In the genomic region with DNA sequence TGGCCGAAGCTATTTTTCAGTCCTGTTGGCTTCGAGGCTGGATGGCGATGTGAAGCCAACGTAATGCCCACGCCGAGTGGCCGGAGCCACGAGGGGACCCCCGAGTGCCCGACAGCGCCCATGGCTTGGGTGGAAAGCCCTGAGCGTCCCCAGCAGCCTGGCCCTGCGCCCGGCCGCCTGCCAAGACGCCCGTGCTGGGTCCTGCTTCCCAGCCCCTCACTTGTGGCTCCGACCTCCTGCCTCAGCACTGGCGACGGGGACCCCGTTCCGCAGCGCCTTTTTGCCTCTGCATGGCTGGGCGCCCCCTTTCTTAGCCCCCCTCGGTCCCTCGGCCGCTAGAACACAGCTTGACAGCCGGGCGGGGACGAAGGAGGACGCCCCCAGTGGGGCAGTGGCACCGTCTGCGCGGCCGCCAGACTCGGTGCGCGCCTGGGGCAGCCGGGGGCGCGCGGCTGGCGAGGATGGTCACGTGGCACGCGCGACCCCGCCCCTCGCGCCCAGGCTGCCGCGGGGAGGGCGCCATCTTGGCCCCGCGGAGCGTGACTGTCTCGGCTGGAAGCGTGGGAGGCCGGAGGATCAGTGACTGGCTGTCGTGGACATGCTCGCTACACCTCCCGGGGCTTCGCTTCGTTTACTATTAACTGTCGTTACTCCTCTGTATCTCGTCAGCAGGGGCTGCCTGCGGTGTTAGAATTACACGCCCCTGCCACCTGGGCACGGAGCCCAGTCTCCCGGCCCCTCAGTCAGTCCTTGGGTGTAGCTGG, we compare ENCODE assay signal across 1 cellular context.
A peak's percentile ranks its signal among the peaks of the same experiment; 100 is the strongest.
TF ChIP-seq lines count a peak whose summit lies in the region.

No MANE protein-coding gene starts in this region.

TF ChIP-seq in H1, 55 proteins besides CTCF, POLR2A, EP300 and RAD21 (continued from another document):
- TF ChIP-seq, protein P1, sequence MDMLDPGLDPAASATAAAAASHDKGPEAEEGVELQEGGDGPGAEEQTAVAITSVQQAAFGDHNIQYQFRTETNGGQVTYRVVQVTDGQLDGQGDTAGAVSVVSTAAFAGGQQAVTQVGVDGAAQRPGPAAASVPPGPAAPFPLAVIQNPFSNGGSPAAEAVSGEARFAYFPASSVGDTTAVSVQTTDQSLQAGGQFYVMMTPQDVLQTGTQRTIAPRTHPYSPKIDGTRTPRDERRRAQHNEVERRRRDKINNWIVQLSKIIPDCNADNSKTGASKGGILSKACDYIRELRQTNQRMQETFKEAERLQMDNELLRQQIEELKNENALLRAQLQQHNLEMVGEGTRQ (IDR thresholded peaks at IDR 0.05; ENCODE audit: low read length) = peak; percentile 92
- TF ChIP-seq ZNF274 (IDR thresholded peaks at IDR 0.05; ENCODE audit: borderline replicate concordance, extremely low read depth, low read length) (no peak), JUND (IDR thresholded peaks at IDR 0.05; ENCODE audit: low read length) (no peak), POLR2AphosphoS5 (IDR thresholded peaks at IDR 0.05; ENCODE audit: low read depth, low read length) (peak; percentile 68; the same call in 1 of the 2 replicates), JUN (IDR thresholded peaks at IDR 0.05; ENCODE audit: low read depth, low read length) (no peak), NRF1 (IDR thresholded peaks at IDR 0.05; ENCODE audit: low read depth, low read length) (no peak), RNF2 (IDR thresholded peaks at IDR 0.05; ENCODE audit: borderline replicate concordance, low read depth, low read length, missing control alignments, poor library complexity, severe bottlenecking) (no peak), KDM1A (IDR thresholded peaks at IDR 0.05; ENCODE audit: borderline replicate concordance, low read length) (no peak), TCF12 (IDR thresholded peaks at IDR 0.05; ENCODE audit: low read depth, low read length) (no peak), CBX5 (IDR thresholded peaks at IDR 0.05; ENCODE audit: low read depth, low read length) (no peak), CREB1 (IDR thresholded peaks at IDR 0.05) (no peak), POU5F1 (IDR thresholded peaks at IDR 0.05; ENCODE audit: low read depth, low read length) (no peak), SP4 (IDR thresholded peaks at IDR 0.05; ENCODE audit: low read length) (no peak), SIRT6 (IDR thresholded peaks at IDR 0.05; ENCODE audit: low read length) (no peak), RXRA (IDR thresholded peaks at IDR 0.05; ENCODE audit: insufficient read depth, low read depth, low read length) (no peak), GABPA (IDR thresholded peaks at IDR 0.05; ENCODE audit: borderline replicate concordance, insufficient read depth, low read length) (no peak), RFX5 (IDR thresholded peaks at IDR 0.05; ENCODE audit: borderline replicate concordance, low read depth, low read length) (no peak), TAF7 (optimal IDR thresholded peaks at IDR 0.05; ENCODE audit: borderline replicate concordance, low read depth, low read length) (peak; percentile 88), EGR1 (IDR thresholded peaks at IDR 0.05; ENCODE audit: borderline replicate concordance, low read depth, low read length) (no peak), NANOG (IDR thresholded peaks at IDR 0.05; ENCODE audit: insufficient read depth, low read depth, low read length, poor library complexity, severe bottlenecking) (no peak), YY1 (IDR thresholded peaks at IDR 0.05; ENCODE audit: low read depth, low read length) (peak; percentile 94), CHD1 (IDR thresholded peaks at IDR 0.05; ENCODE audit: low read depth, low read length) (no peak; the same call in 1 of the 2 replicates), GTF2F1 (IDR thresholded peaks at IDR 0.05; ENCODE audit: borderline replicate concordance, low read depth, low read length) (peak; percentile 85; the same call in 1 of the 2 replicates), BACH1 (IDR thresholded peaks at IDR 0.05; ENCODE audit: low read length) (peak; percentile 82), SP1 (IDR thresholded peaks at IDR 0.05; ENCODE audit: low read depth, low read length) (no peak), CTBP2 (IDR thresholded peaks at IDR 0.05; ENCODE audit: borderline replicate concordance, insufficient read depth, insufficient read length, low read length) (no peak), CHD2 (IDR thresholded peaks at IDR 0.05; ENCODE audit: low read length) (no peak), PHF8 (conservative IDR thresholded peaks at IDR 0.05; ENCODE audit: low read depth, low read length) (peak; percentile 63), EZH2 (IDR thresholded peaks at IDR 0.05; ENCODE audit: low read depth, low read length, severe bottlenecking) (no peak), MAFK (IDR thresholded peaks at IDR 0.05; ENCODE audit: low read depth, low read length) (no peak), BRCA1 (IDR thresholded peaks at IDR 0.05; ENCODE audit: low read depth, low read length) (no peak), KDM5A (IDR thresholded peaks at IDR 0.05; ENCODE audit: low read length) (no peak), HDAC2 (IDR thresholded peaks at IDR 0.05; ENCODE audit: borderline replicate concordance in 1 of 2, low read depth in 2 of 2, low read length in 2 of 2) (peak in 1 of 2 experiments; percentile 32; a peak in 1 of 4 replicates), FOSL1 (IDR thresholded peaks at IDR 0.05; ENCODE audit: insufficient read depth, low read depth, low read length) (no peak), RBBP5 (IDR thresholded peaks at IDR 0.05; ENCODE audit: borderline replicate concordance, low read depth, low read length) (peak; percentile 95), ASH2L (IDR thresholded peaks at IDR 0.05; ENCODE audit: low read length) (peak; percentile 93), HDAC6 (IDR thresholded peaks at IDR 0.05; ENCODE audit: low read depth, low read length) (no peak), SIN3A (conservative IDR thresholded peaks at IDR 0.05 in 1 of 2, IDR thresholded peaks at IDR 0.05 in 1 of 2; ENCODE audit: low read depth in 1 of 2, low read length in 2 of 2) (peak in 1 of 2 experiments; percentile 75; a peak in 1 of 4 replicates), SUZ12 (IDR thresholded peaks at IDR 0.05; ENCODE audit: low read length) (no peak), CBX8 (IDR thresholded peaks at IDR 0.05; ENCODE audit: borderline replicate concordance, low read depth, low read length) (no peak), TAF1 (IDR thresholded peaks at IDR 0.05; ENCODE audit: low read depth, low read length) (peak; percentile 81), SP2 (IDR thresholded peaks at IDR 0.05; ENCODE audit: low read length) (no peak)
- TF ChIP-seq, protein P2, sequence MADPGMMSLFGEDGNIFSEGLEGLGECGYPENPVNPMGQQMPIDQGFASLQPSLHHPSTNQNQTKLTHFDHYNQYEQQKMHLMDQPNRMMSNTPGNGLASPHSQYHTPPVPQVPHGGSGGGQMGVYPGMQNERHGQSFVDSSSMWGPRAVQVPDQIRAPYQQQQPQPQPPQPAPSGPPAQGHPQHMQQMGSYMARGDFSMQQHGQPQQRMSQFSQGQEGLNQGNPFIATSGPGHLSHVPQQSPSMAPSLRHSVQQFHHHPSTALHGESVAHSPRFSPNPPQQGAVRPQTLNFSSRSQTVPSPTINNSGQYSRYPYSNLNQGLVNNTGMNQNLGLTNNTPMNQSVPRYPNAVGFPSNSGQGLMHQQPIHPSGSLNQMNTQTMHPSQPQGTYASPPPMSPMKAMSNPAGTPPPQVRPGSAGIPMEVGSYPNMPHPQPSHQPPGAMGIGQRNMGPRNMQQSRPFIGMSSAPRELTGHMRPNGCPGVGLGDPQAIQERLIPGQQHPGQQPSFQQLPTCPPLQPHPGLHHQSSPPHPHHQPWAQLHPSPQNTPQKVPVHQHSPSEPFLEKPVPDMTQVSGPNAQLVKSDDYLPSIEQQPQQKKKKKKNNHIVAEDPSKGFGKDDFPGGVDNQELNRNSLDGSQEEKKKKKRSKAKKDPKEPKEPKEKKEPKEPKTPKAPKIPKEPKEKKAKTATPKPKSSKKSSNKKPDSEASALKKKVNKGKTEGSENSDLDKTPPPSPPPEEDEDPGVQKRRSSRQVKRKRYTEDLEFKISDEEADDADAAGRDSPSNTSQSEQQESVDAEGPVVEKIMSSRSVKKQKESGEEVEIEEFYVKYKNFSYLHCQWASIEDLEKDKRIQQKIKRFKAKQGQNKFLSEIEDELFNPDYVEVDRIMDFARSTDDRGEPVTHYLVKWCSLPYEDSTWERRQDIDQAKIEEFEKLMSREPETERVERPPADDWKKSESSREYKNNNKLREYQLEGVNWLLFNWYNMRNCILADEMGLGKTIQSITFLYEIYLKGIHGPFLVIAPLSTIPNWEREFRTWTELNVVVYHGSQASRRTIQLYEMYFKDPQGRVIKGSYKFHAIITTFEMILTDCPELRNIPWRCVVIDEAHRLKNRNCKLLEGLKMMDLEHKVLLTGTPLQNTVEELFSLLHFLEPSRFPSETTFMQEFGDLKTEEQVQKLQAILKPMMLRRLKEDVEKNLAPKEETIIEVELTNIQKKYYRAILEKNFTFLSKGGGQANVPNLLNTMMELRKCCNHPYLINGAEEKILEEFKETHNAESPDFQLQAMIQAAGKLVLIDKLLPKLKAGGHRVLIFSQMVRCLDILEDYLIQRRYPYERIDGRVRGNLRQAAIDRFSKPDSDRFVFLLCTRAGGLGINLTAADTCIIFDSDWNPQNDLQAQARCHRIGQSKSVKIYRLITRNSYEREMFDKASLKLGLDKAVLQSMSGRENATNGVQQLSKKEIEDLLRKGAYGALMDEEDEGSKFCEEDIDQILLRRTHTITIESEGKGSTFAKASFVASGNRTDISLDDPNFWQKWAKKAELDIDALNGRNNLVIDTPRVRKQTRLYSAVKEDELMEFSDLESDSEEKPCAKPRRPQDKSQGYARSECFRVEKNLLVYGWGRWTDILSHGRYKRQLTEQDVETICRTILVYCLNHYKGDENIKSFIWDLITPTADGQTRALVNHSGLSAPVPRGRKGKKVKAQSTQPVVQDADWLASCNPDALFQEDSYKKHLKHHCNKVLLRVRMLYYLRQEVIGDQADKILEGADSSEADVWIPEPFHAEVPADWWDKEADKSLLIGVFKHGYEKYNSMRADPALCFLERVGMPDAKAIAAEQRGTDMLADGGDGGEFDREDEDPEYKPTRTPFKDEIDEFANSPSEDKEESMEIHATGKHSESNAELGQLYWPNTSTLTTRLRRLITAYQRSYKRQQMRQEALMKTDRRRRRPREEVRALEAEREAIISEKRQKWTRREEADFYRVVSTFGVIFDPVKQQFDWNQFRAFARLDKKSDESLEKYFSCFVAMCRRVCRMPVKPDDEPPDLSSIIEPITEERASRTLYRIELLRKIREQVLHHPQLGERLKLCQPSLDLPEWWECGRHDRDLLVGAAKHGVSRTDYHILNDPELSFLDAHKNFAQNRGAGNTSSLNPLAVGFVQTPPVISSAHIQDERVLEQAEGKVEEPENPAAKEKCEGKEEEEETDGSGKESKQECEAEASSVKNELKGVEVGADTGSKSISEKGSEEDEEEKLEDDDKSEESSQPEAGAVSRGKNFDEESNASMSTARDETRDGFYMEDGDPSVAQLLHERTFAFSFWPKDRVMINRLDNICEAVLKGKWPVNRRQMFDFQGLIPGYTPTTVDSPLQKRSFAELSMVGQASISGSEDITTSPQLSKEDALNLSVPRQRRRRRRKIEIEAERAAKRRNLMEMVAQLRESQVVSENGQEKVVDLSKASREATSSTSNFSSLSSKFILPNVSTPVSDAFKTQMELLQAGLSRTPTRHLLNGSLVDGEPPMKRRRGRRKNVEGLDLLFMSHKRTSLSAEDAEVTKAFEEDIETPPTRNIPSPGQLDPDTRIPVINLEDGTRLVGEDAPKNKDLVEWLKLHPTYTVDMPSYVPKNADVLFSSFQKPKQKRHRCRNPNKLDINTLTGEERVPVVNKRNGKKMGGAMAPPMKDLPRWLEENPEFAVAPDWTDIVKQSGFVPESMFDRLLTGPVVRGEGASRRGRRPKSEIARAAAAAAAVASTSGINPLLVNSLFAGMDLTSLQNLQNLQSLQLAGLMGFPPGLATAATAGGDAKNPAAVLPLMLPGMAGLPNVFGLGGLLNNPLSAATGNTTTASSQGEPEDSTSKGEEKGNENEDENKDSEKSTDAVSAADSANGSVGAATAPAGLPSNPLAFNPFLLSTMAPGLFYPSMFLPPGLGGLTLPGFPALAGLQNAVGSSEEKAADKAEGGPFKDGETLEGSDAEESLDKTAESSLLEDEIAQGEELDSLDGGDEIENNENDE (IDR thresholded peaks at IDR 0.05; ENCODE audit: insufficient replicate concordance, low read length) = no peak
- TF ChIP-seq, protein P3, sequence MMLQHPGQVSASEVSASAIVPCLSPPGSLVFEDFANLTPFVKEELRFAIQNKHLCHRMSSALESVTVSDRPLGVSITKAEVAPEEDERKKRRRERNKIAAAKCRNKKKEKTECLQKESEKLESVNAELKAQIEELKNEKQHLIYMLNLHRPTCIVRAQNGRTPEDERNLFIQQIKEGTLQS (IDR thresholded peaks at IDR 0.05; ENCODE audit: insufficient read depth, low read depth, low read length) = peak; percentile 55; the same call in 1 of the 2 replicates
- TF ChIP-seq, protein P4, sequence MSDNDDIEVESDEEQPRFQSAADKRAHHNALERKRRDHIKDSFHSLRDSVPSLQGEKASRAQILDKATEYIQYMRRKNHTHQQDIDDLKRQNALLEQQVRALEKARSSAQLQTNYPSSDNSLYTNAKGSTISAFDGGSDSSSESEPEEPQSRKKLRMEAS (IDR thresholded peaks at IDR 0.05) = peak; percentile 86
- TF ChIP-seq, protein P5, sequence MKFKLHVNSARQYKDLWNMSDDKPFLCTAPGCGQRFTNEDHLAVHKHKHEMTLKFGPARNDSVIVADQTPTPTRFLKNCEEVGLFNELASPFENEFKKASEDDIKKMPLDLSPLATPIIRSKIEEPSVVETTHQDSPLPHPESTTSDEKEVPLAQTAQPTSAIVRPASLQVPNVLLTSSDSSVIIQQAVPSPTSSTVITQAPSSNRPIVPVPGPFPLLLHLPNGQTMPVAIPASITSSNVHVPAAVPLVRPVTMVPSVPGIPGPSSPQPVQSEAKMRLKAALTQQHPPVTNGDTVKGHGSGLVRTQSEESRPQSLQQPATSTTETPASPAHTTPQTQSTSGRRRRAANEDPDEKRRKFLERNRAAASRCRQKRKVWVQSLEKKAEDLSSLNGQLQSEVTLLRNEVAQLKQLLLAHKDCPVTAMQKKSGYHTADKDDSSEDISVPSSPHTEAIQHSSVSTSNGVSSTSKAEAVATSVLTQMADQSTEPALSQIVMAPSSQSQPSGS (IDR thresholded peaks at IDR 0.05; ENCODE audit: low read length) = no peak
- TF ChIP-seq, protein P6, sequence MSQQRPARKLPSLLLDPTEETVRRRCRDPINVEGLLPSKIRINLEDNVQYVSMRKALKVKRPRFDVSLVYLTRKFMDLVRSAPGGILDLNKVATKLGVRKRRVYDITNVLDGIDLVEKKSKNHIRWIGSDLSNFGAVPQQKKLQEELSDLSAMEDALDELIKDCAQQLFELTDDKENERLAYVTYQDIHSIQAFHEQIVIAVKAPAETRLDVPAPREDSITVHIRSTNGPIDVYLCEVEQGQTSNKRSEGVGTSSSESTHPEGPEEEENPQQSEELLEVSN (IDR thresholded peaks at IDR 0.05) = peak; percentile 10
